ENCODE assay signal across 27 cellular contexts in genomic region chr5:59538080-59538479, GRCh38.
"Had no signal": no experiment of that assay in that cellular context is flagged by ENCODE, and none has a peak within 500 bp of the region (broad histone marks: within the 10 kb centered on the region; RNA-seq: fewer than 3 reads in every experiment).

No MANE protein-coding gene starts in this region.

- H3K9me3 ChIP-seq: colonic mucosa, esophagus muscularis mucosa, esophagus squamous epithelium, gastrocnemius medialis, gastroesophageal sphincter, heart left ventricle, heart right ventricle had no signal

- FAIRE-seq: endometrium, endothelial cell of umbilical vein, frontal cortex had no signal

- ATAC-seq: effector memory CD8-positive, alpha-beta T cell; esophagus mucosa; foreskin keratinocyte; gastrocnemius medialis; gastroesophageal sphincter; heart left ventricle had no signal

- DNase-seq: colonic mucosa; cortex of kidney; dermis blood vessel endothelial cell; dorsolateral prefrontal cortex; effector CD4-positive, alpha-beta T cell; effector CD8-positive, alpha-beta T cell; effector memory CD4-positive, alpha-beta T cell; effector memory CD8-positive, alpha-beta T cell; endodermal cell; erythroblast; esophagus squamous epithelium; foreskin fibroblast; foreskin melanocyte; gastrocnemius medialis; glutamatergic neuron; head of caudate nucleus; heart left ventricle; heart right ventricle had no signal

- H3K27ac ChIP-seq: colonic mucosa, coronary artery, epithelial cell of prostate, esophagus muscularis mucosa, esophagus squamous epithelium, foreskin keratinocyte, gastroesophageal sphincter, heart left ventricle, heart right ventricle had no signal

- H3K4me3 ChIP-seq: colonic mucosa, coronary artery, dorsolateral prefrontal cortex, esophagus muscularis mucosa, esophagus squamous epithelium, gastrocnemius medialis, gastroesophageal sphincter, heart left ventricle, heart right ventricle had no signal

- H3K36me3 ChIP-seq: colonic mucosa, esophagus muscularis mucosa, esophagus squamous epithelium, gastrocnemius medialis, gastroesophageal sphincter, heart left ventricle, heart right ventricle had no signal

- H3K27me3 ChIP-seq: colonic mucosa, dorsolateral prefrontal cortex, esophagus muscularis mucosa, esophagus squamous epithelium, foreskin keratinocyte, gastrocnemius medialis, gastroesophageal sphincter, heart left ventricle, heart right ventricle had no signal

- H3K4me1 ChIP-seq: colonic mucosa, foreskin keratinocyte had no signal
